Comparison of ENCODE assay signal across 1 cellular context in genomic region chr12:106297075-106297474, GRCh38.
TF ChIP-seq lines count a peak whose summit lies in the region.

No MANE protein-coding gene starts in this region.

TF ChIP-seq in IMR-90, 13 proteins besides CTCF, POLR2A, EP300 and RAD21:
- TF ChIP-seq ELK1 (IDR thresholded peaks at IDR 0.05; ENCODE audit: borderline replicate concordance, low read depth, low read length) (no peak), MAZ (IDR thresholded peaks at IDR 0.05; ENCODE audit: borderline replicate concordance, low read depth, low read length) (no peak), RCOR1 (IDR thresholded peaks at IDR 0.05; ENCODE audit: insufficient replicate concordance, low read length) (no peak), MXI1 (IDR thresholded peaks at IDR 0.05; ENCODE audit: borderline replicate concordance, low read depth, low read length) (no peak), NFE2L2 (IDR thresholded peaks at IDR 0.05; ENCODE audit: low read depth, low read length) (no peak), SMC3 (IDR thresholded peaks at IDR 0.05; ENCODE audit: low read depth, low read length) (no peak), MAFK (IDR thresholded peaks at IDR 0.05; ENCODE audit: low read depth, low read length) (no peak), USF2 (IDR thresholded peaks at IDR 0.05; ENCODE audit: low read depth, low read length) (no peak), RFX5 (IDR thresholded peaks at IDR 0.05; ENCODE audit: low read depth, low read length) (no peak), CEBPB (IDR thresholded peaks at IDR 0.05; ENCODE audit: low read depth, low read length) (no peak), CHD1 (IDR thresholded peaks at IDR 0.05; ENCODE audit: low read depth, low read length) (no peak), FOS (IDR thresholded peaks at IDR 0.05; ENCODE audit: low read depth, low read length) (no peak), BHLHE40 (IDR thresholded peaks at IDR 0.05; ENCODE audit: low read depth, low read length) (no peak)
